22 cellular contexts compared by ENCODE assay signal in the genomic region with DNA sequence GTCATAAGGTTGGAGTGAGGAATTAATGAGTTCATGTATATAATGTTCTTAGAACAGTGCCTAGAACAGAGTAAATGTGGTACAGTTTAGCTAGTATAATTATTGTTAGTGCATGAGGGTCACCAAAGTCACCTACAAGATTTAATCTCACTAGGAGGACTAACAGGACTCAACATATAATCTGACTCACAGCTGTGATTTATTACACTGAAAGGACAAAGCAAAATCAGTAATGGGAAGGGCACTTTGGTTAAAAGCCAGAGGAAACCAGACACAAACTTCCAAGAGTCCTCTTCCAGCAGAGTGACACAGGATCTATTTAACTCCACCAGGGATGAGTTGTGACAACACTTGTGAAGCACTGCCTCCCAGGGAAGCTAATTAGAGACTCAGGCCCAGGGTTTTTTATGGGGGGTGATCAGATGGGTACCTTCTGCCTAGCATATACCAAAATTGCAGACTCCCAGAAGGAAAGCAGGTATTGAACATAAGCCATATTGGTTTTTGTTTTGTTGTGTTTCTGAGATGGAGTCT.
DNase-seq lines count a peak whose midpoint lies in the region; ATAC-seq, FAIRE-seq and TF ChIP-seq lines count a peak whose summit lies in the region.
"Had no signal": no experiment of that assay in that cellular context is flagged by ENCODE, and none has a peak within 500 bp of the region (broad histone marks: within the 10 kb centered on the region; RNA-seq: fewer than 3 reads in every experiment).

No MANE protein-coding gene starts in this region.

- no peaks in the 10 kb centered on the region for H4K20me1 ChIP-seq in osteoblast (ENCODE audit: insufficient read depth, low read length)

- H3K4ac ChIP-seq in trophoblast cell (ENCODE audit: low read depth, low read length), result no peak overlapping the region

- H3K9ac ChIP-seq in trophoblast cell (ENCODE audit: low read length), result no peak overlapping the region

- no peak overlapping the region for H2BK5ac ChIP-seq in trophoblast cell (ENCODE audit: low read depth, low read length, poor library complexity)

- peaks cover 2% of the 10 kb centered on the region for H3K79me1 ChIP-seq in trophoblast cell (ENCODE audit: low read length)

- H3K27me3 ChIP-seq in trophoblast cell (ENCODE audit: insufficient read depth, low read length) (no peaks in the 10 kb centered on the region), osteoblast (ENCODE audit: insufficient read depth, low read length) (no peaks in the 10 kb centered on the region)
- H3K27me3 ChIP-seq: MG63 had no signal

- TF ChIP-seq CTCF in D721Med (IDR thresholded peaks at IDR 0.05; ENCODE audit: insufficient read depth, missing control alignments) (no peak), osteoblast (IDR thresholded peaks at IDR 0.05; ENCODE audit: extremely low read depth, low read depth, low read length) (no peak)

- H3K36me3 ChIP-seq in trophoblast cell (ENCODE audit: control insufficient read depth in 1 of 2, insufficient read depth in 2 of 2, low read length in 2 of 2) (no peaks in the 10 kb centered on the region), osteoblast (ENCODE audit: insufficient read depth, low read length) (no peaks in the 10 kb centered on the region)
- H3K36me3 ChIP-seq: MG63 had no signal

- H3K14ac ChIP-seq in trophoblast cell (ENCODE audit: low read length), result no peak overlapping the region

- H2AFZ ChIP-seq in trophoblast cell (ENCODE audit: insufficient read depth, low read length, poor library complexity) (no peak overlapping the region), osteoblast (ENCODE audit: low read length) (no peak overlapping the region)
- H2AFZ ChIP-seq: GM23338 had no signal

- no peak overlapping the region for H2BK12ac ChIP-seq in trophoblast cell (ENCODE audit: low read length)

- H3K18ac ChIP-seq in trophoblast cell (ENCODE audit: low read length), result no peak overlapping the region

- DNase-seq in D721Med (ENCODE audit: insufficient read length, low spot score) (no peak), NCI-H2227 (lab: John Stamatoyannopoulos, UW; ENCODE audit: unreplicated experiment) (peak; percentile 27), trophoblast cell (no peak), osteoblast (ENCODE audit: insufficient read length, low spot score, missing footprints) (no peak), NCI-H446 treated with DMSO at 0.1 percent for 48 hours (lab: John Stamatoyannopoulos, UW) (no peak), NCI-H446 (lab: John Stamatoyannopoulos, UW) (no peak)
- DNase-seq: ACHN; CD4-positive, alpha-beta T cell; DMS79; KG1; MG63; NCI-H1092; NCI-H2081 treated with DMSO at 0.1 percent for 48 hours; NCI-H774 had no signal

- peaks cover 0 to 3% of the 10 kb centered on the region in 2 experiments for H3K4me1 ChIP-seq in trophoblast cell (ENCODE audit: control insufficient read depth in 1 of 2, insufficient read depth in 2 of 2, low read length in 2 of 2)
- no peaks in the 10 kb centered on the region for H3K4me1 ChIP-seq in osteoblast (ENCODE audit: insufficient read depth, low read length)

- H3K23ac ChIP-seq in trophoblast cell (ENCODE audit: low read length), result no peak overlapping the region

- FAIRE-seq in D721Med (lab: Jason Lieb, UNC), result peak; percentile 32
- FAIRE-seq: GM12878, GM18507 had no signal

- H4K12ac ChIP-seq in trophoblast cell (ENCODE audit: low read depth, low read length), result no peak overlapping the region

- no peak overlapping the region for H2AK5ac ChIP-seq in trophoblast cell (ENCODE audit: low read length)

- H3K79me2 ChIP-seq in trophoblast cell (ENCODE audit: control insufficient read depth, insufficient read depth, low read length, poor library complexity) (no peaks in the 10 kb centered on the region), osteoblast (ENCODE audit: insufficient read depth, low read length) (no peaks in the 10 kb centered on the region)

- H3K9me3 ChIP-seq in trophoblast cell (ENCODE audit: insufficient read depth, low read depth, low read length) (no peaks in the 10 kb centered on the region), osteoblast (ENCODE audit: low read depth, low read length) (no peaks in the 10 kb centered on the region)
- H3K9me3 ChIP-seq: MG63 had no signal

- no peak overlapping the region for H3K4me3 ChIP-seq in trophoblast cell (ENCODE audit: low read depth, low read length)
- H3K4me3 ChIP-seq in osteoblast (ENCODE audit: insufficient read depth, low read length), result no peak overlapping the region
- H3K4me3 ChIP-seq: GM12878, GM23338, MG63, SK-N-MC had no signal

- peak overlapping the region; percentile 48 for H4K91ac ChIP-seq in trophoblast cell (ENCODE audit: low read depth, low read length)

- H3K4me2 ChIP-seq in trophoblast cell (ENCODE audit: low read length) (no peak overlapping the region), osteoblast (ENCODE audit: insufficient read depth, low read length) (no peak overlapping the region)
- H3K4me2 ChIP-seq: GM23338 had no signal

- H3K27ac ChIP-seq in trophoblast cell (ENCODE audit: low read depth, low read length), result no peak overlapping the region
- no peak overlapping the region for H3K27ac ChIP-seq in osteoblast (ENCODE audit: low read depth, low read length)
- H3K27ac ChIP-seq: SK-N-MC had no signal

- ATAC-seq in SK-N-SH treated with all-trans-retinoic acid at 6 μM for 48 hours, result peak; percentile 44
- ATAC-seq: GM12878, GM23338, HCT116, Panc1, Right ventricle myocardium inferior had no signal

- H4K8ac ChIP-seq in trophoblast cell (ENCODE audit: low read depth, low read length), result peak overlapping the region; percentile 16

- H2BK120ac ChIP-seq in trophoblast cell (ENCODE audit: insufficient read depth, low read length, poor library complexity), result no peak overlapping the region

TF ChIP-seq in SK-N-SH treated with all-trans-retinoic acid at 6 μM for 48 hours, 23 proteins besides CTCF, POLR2A, EP300 and RAD21:
- TF ChIP-seq ISL1 (CRISPR knock-in tag; IDR thresholded peaks at IDR 0.05), result peak; percentile 58
- no peak for TF ChIP-seq PPARA (CRISPR knock-in tag; IDR thresholded peaks at IDR 0.05; ENCODE audit: borderline replicate concordance)
